In the genomic region with DNA sequence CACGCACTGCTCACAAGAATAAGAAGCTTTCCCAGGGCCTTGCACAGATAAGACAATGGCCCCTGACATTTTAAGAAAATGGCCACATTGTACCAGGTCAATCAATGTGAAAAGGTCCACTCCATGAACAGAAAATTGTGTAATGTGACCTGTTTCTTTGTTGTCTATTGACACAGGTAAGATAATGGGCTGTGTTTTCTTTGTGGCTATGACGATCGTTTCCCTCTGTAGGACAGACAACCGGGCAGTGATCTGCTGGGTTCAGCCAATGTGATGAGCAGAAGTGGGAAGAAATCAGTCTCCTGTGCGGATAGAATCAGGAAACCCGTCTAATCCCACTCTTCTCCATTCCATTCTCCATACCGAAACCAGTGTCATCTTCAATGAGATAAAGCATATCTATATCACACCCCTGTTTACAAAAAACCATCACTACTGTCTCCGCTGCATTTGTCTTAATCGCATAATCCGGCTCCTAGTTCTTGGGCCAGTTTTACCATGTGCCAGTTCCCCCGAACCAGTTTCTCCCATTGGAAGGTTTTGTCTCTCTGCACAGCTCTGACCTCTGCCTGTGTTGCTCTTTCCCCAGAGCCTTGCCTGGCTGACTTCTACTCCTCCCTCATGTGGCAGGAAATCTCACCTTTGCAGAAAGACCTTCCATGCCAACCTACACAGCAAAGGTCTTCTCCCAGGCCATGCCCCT, we compare ENCODE assay signal across 1 cellular context.
A peak's percentile ranks its signal among the peaks of the same experiment; 100 is the strongest.
TF ChIP-seq lines count a peak whose summit lies in the region.

No MANE protein-coding gene starts in this region.

TF ChIP-seq in HepG2, 621 proteins besides CTCF, POLR2A, EP300 and RAD21 (continued from another document and continues in another):
- TF ChIP-seq ZBTB39 (CRISPR knock-in tag; IDR thresholded peaks at IDR 0.05) (no peak), ZNF780A (CRISPR knock-in tag; IDR thresholded peaks at IDR 0.05) (no peak), ZNF234 (CRISPR knock-in tag; conservative IDR thresholded peaks at IDR 0.05) (no peak), ZNF7 (CRISPR knock-in tag; IDR thresholded peaks at IDR 0.05) (no peak), ARHGAP35 (CRISPR knock-in tag; IDR thresholded peaks at IDR 0.05; ENCODE audit: borderline replicate concordance) (peak; percentile 65; the same call in 1 of the 2 replicates), ZFP82 (CRISPR knock-in tag; IDR thresholded peaks at IDR 0.05; ENCODE audit: borderline replicate concordance) (0 out of 2 replicates have a peak, but pooled peaks have one; percentile 74), PRDM4 (CRISPR knock-in tag; IDR thresholded peaks at IDR 0.05; ENCODE audit: borderline replicate concordance) (no peak), JARID2 (CRISPR knock-in tag; IDR thresholded peaks at IDR 0.05; ENCODE audit: insufficient replicate concordance) (no peak), ZNF746 (CRISPR knock-in tag; IDR thresholded peaks at IDR 0.05) (peak; percentile 69; the same call in 1 of the 2 replicates), PCBP1 (IDR thresholded peaks at IDR 0.05; ENCODE audit: borderline replicate concordance, low read depth, low read length) (no peak), ZNF451 (CRISPR knock-in tag; IDR thresholded peaks at IDR 0.05) (no peak), ARID2 (CRISPR knock-in tag; IDR thresholded peaks at IDR 0.05; ENCODE audit: borderline replicate concordance) (0 out of 2 replicates have a peak, but pooled peaks have one; percentile 52), SMAD1 (CRISPR knock-in tag; IDR thresholded peaks at IDR 0.05; ENCODE audit: borderline replicate concordance, low read depth) (no peak), ZNF350 (CRISPR knock-in tag; IDR thresholded peaks at IDR 0.05; ENCODE audit: borderline replicate concordance, low read depth) (no peak), ZNF274 (CRISPR knock-in tag; IDR thresholded peaks at IDR 0.05) (no peak), NR2C2 (CRISPR knock-in tag; IDR thresholded peaks at IDR 0.05; ENCODE audit: borderline replicate concordance) (peak; percentile 75; the same call in 1 of the 2 replicates), ZNF264 (CRISPR knock-in tag; IDR thresholded peaks at IDR 0.05) (peak; percentile 90; the same call in 1 of the 2 replicates), ZNF777 (CRISPR knock-in tag; IDR thresholded peaks at IDR 0.05) (no peak), ZNF790 (CRISPR knock-in tag; IDR thresholded peaks at IDR 0.05; ENCODE audit: borderline replicate concordance) (no peak), ZNF430 (CRISPR knock-in tag; IDR thresholded peaks at IDR 0.05) (peak; percentile 84), ZNF570 (CRISPR knock-in tag; IDR thresholded peaks at IDR 0.05; ENCODE audit: borderline replicate concordance) (no peak), ARNT2 (CRISPR knock-in tag; IDR thresholded peaks at IDR 0.05; ENCODE audit: low read depth) (0 out of 2 replicates have a peak, but pooled peaks have one; percentile 1), ZNF710 (CRISPR knock-in tag; IDR thresholded peaks at IDR 0.05; ENCODE audit: borderline replicate concordance) (peak; percentile 57; the same call in 1 of the 2 replicates), CREM (IDR thresholded peaks at IDR 0.05) (peak; percentile 94), CREM (CRISPR knock-in tag; IDR thresholded peaks at IDR 0.05) (no peak), TBL1XR1 (IDR thresholded peaks at IDR 0.05; ENCODE audit: borderline replicate concordance, low read length, partially characterized antibody) (peak; percentile 86), BHLHE40 (IDR thresholded peaks at IDR 0.05; ENCODE audit: low read length) (peak; percentile 46; the same call in 1 of the 2 replicates), PPARG (CRISPR knock-in tag; conservative IDR thresholded peaks at IDR 0.05) (peak; percentile 83), ZSCAN29 (CRISPR knock-in tag; conservative IDR thresholded peaks at IDR 0.05) (no peak), CSRNP2 (CRISPR knock-in tag; conservative IDR thresholded peaks at IDR 0.05; ENCODE audit: low read depth) (no peak), ZMYM2 (CRISPR knock-in tag; IDR thresholded peaks at IDR 0.05) (peak; percentile 89), ZNF572 (CRISPR knock-in tag; IDR thresholded peaks at IDR 0.05) (no peak), U2AF1 (optimal IDR thresholded peaks at IDR 0.05; ENCODE audit: low read depth, low read length) (peak; percentile 72)
- TF ChIP-seq, protein P1, sequence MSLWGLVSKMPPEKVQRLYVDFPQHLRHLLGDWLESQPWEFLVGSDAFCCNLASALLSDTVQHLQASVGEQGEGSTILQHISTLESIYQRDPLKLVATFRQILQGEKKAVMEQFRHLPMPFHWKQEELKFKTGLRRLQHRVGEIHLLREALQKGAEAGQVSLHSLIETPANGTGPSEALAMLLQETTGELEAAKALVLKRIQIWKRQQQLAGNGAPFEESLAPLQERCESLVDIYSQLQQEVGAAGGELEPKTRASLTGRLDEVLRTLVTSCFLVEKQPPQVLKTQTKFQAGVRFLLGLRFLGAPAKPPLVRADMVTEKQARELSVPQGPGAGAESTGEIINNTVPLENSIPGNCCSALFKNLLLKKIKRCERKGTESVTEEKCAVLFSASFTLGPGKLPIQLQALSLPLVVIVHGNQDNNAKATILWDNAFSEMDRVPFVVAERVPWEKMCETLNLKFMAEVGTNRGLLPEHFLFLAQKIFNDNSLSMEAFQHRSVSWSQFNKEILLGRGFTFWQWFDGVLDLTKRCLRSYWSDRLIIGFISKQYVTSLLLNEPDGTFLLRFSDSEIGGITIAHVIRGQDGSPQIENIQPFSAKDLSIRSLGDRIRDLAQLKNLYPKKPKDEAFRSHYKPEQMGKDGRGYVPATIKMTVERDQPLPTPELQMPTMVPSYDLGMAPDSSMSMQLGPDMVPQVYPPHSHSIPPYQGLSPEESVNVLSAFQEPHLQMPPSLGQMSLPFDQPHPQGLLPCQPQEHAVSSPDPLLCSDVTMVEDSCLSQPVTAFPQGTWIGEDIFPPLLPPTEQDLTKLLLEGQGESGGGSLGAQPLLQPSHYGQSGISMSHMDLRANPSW (CRISPR knock-in tag; IDR thresholded peaks at IDR 0.05; ENCODE audit: borderline replicate concordance): no peak
- TF ChIP-seq, protein P2, sequence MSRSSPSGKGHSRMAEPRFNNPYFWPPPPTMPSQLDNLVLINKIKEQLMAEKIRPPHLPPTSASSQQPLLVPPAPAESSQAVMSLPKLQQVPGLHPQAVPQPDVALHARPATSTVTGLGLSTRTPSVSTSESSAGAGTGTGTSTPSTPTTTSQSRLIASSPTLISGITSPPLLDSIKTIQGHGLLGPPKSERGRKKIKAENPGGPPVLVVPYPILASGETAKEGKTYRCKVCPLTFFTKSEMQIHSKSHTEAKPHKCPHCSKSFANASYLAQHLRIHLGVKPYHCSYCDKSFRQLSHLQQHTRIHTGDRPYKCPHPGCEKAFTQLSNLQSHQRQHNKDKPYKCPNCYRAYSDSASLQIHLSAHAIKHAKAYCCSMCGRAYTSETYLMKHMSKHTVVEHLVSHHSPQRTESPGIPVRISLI (CRISPR knock-in tag; IDR thresholded peaks at IDR 0.05; ENCODE audit: borderline replicate concordance): peak; percentile 86
- TF ChIP-seq, protein P3, sequence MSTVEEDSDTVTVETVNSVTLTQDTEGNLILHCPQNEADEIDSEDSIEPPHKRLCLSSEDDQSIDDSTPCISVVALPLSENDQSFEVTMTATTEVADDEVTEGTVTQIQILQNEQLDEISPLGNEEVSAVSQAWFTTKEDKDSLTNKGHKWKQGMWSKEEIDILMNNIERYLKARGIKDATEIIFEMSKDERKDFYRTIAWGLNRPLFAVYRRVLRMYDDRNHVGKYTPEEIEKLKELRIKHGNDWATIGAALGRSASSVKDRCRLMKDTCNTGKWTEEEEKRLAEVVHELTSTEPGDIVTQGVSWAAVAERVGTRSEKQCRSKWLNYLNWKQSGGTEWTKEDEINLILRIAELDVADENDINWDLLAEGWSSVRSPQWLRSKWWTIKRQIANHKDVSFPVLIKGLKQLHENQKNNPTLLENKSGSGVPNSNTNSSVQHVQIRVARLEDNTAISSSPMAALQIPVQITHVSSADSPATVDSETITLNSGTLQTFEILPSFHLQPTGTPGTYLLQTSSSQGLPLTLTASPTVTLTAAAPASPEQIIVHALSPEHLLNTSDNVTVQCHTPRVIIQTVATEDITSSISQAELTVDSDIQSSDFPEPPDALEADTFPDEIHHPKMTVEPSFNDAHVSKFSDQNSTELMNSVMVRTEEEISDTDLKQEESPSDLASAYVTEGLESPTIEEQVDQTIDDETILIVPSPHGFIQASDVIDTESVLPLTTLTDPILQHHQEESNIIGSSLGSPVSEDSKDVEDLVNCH (CRISPR knock-in tag; IDR thresholded peaks at IDR 0.05): no peak
- TF ChIP-seq, protein P4, sequence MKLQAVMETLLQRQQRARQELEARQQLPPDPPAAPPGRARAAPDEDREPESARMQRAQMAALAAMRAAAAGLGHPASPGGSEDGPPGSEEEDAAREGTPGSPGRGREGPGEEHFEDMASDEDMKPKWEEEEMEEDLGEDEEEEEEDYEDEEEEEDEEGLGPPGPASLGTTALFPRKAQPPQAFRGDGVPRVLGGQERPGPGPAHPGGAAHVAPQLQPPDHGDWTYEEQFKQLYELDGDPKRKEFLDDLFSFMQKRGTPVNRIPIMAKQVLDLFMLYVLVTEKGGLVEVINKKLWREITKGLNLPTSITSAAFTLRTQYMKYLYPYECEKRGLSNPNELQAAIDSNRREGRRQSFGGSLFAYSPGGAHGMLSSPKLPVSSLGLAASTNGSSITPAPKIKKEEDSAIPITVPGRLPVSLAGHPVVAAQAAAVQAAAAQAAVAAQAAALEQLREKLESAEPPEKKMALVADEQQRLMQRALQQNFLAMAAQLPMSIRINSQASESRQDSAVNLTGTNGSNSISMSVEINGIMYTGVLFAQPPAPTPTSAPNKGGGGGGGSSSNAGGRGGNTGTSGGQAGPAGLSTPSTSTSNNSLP (IDR thresholded peaks at IDR 0.05; ENCODE audit: low read depth, low read length): peak; percentile 76; the same call in 1 of the 2 replicates
- TF ChIP-seq, protein P5, sequence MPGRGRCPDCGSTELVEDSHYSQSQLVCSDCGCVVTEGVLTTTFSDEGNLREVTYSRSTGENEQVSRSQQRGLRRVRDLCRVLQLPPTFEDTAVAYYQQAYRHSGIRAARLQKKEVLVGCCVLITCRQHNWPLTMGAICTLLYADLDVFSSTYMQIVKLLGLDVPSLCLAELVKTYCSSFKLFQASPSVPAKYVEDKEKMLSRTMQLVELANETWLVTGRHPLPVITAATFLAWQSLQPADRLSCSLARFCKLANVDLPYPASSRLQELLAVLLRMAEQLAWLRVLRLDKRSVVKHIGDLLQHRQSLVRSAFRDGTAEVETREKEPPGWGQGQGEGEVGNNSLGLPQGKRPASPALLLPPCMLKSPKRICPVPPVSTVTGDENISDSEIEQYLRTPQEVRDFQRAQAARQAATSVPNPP (CRISPR knock-in tag; IDR thresholded peaks at IDR 0.05): 0 out of 2 replicates have a peak, but pooled peaks have one; percentile 31
